ENCODE assay signal across 9 cellular contexts in the genomic region with DNA sequence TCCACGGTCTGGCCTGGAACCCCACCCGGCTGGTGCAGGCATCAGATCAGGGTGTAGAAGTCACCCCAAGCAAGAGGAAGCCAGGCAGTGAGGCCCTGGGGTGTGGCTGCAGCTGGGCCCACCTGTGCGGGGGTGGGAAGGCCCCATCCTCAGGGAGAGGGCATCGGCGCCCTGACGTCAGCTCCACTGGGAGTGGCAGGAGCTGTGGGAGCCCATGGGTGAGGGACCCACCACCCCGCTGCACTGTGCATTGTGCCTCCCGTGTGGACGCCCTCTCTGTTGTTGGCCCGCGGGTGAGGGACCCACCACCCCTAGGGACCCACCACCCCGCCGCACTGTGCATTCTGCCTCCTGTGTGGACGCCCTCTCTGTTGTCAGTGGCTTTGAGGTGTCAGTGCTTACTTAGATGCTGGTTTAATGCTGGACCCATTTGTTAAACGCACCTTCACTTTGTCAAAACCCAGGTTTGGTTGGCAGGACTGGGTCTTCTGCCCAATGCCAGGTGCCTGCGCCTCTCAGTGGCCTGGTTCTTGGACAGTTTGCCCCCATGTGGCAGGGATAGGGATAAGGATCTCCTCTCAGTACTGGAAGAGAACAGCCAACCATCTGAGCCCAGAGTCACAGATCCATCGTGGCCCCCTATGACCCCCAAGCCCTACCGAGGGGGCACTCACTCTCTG. TPM values are rescaled to one million over a fixed set of nuclear protein-coding genes. Genes with fewer than 3 reads are reported as not detected.
DNase-seq lines count a peak whose midpoint lies in the region; ATAC-seq, FAIRE-seq and TF ChIP-seq lines count a peak whose summit lies in the region.
"Had no signal": no experiment of that assay in that cellular context is flagged by ENCODE, and none has a peak within 500 bp of the region (broad histone marks: within the 10 kb centered on the region; RNA-seq: fewer than 3 reads in every experiment).

No MANE protein-coding gene starts in this region.

- TF ChIP-seq CTCF in AG04449 (IDR thresholded peaks at IDR 0.05; ENCODE audit: insufficient read depth, low read length, missing control alignments) (peak; percentile 58), RWPE1 (conservative IDR thresholded peaks at IDR 0.05; ENCODE audit: low read depth) (peak; percentile 34; the same call in 1 of the 2 replicates)

- CTCF ChIA-PET in AG04449 (lab: Yijun Ruan, JAX): interaction anchor here (0.8 to 2.8 kb wide), 6 partner anchors 8 to 120 kb away, joined by 3 to 17 read pairs (median 6); a partner anchor contains a TSS
- CTCF ChIA-PET in RWPE1 (lab: Yijun Ruan, JAX): interaction anchor here (0.6 to 0.9 kb wide), 2 partner anchors 98 to 120 kb away, joined by 3 read pairs; no protein-coding TSS in a partner anchor

- no peak overlapping the region for H3K4me3 ChIP-seq in AG04449 (ENCODE audit: low read depth, low read length)

- TF ChIP-seq POLR2A in GM12891 (IDR thresholded peaks at IDR 0.05; ENCODE audit: low read depth, low read length): 0 out of 2 replicates have a peak, but pooled peaks have one; percentile 12

- ATAC-seq in GM18519 (IDR thresholded peaks at IDR 0.05; ENCODE audit: low FRiP score, unreplicated experiment) (no peak), GM19023 (IDR thresholded peaks at IDR 0.05; ENCODE audit: unreplicated experiment) (no peak), HG02840 (IDR thresholded peaks at IDR 0.05; ENCODE audit: low FRiP score, unreplicated experiment) (no peak)

- POLR2A ChIA-PET in AG04449 (lab: Yijun Ruan, JAX): no interaction called here
- POLR2A ChIA-PET in RWPE1 (lab: Yijun Ruan, JAX; ENCODE audit: low non-redundant PET): no interaction called here

- FAIRE-seq in GM12891 (lab: Jason Lieb, UNC): peak; percentile 68

- H3K27ac ChIP-seq in RWPE1: no peak overlapping the region

- no peak for DNase-seq in AG04449 (ENCODE audit: low read depth, low spot score)
- no peak for DNase-seq in GM12891 (ENCODE audit: insufficient read length, low spot score)
- peak; percentile 43 for DNase-seq in RWPE1 (ENCODE audit: low spot score)
- peak; percentile 70 for DNase-seq in iPS-NIHi11 (ENCODE audit: low spot score)
- no peak for DNase-seq in cerebellar cortex (ENCODE audit: low spot score)
- DNase-seq: T-helper 2 cell had no signal

TF ChIP-seq in GM12891, 5 proteins besides CTCF, POLR2A, EP300 and RAD21:
- TF ChIP-seq POU2F2 (IDR thresholded peaks at IDR 0.05; ENCODE audit: low read depth, low read length) (no peak), PAX5 (IDR thresholded peaks at IDR 0.05; ENCODE audit: insufficient read depth, low read length, severe bottlenecking) (no peak), SPI1 (IDR thresholded peaks at IDR 0.05; ENCODE audit: low read depth, low read length) (no peak), POLR2AphosphoS5 (IDR thresholded peaks at IDR 0.05; ENCODE audit: low read depth, low read length) (peak; percentile 78)

RNA-seq across cellular contexts. Expression of a gene that starts 6.9 kb away (rescaled TPM):
- polyA plus RNA-seq in GM12891 (2012; ENCODE audit: low read depth, missing spikeins): 46.1 TPM

Comparison
In these comparisons a context has a peak if more than half of its experiments do, and no peak if none do; other contexts are left out.
1. DNase-seq: peak in RWPE1 (single experiment) and iPS-NIHi11 (single experiment); none in AG04449 (single experiment), GM12891 (single experiment) and cerebellar cortex (single experiment).